ENCODE assay signal across 1 cellular context in genomic region chr6:166673309-166673708, GRCh38.
TF ChIP-seq lines count a peak whose summit lies in the region.

No MANE protein-coding gene starts in this region.

TF ChIP-seq in SK-N-SH treated with all-trans-retinoic acid at 6 μM for 48 hours, 23 proteins besides CTCF, POLR2A, EP300 and RAD21 (continued from another document):
- no peak for TF ChIP-seq TSHZ2 (CRISPR knock-in tag; IDR thresholded peaks at IDR 0.05)
- TF ChIP-seq TCF4 (CRISPR knock-in tag; IDR thresholded peaks at IDR 0.05; ENCODE audit: borderline replicate concordance) = no peak
